ENCODE assay signal across 2 cellular contexts in genomic region chr15:91555307-91555706, GRCh38.
TF ChIP-seq lines count a peak whose summit lies in the region.

No MANE protein-coding gene starts in this region.

TF ChIP-seq in HepG2, 621 proteins besides CTCF, POLR2A, EP300 and RAD21 (continued from another document):
- TF ChIP-seq, protein P1, sequence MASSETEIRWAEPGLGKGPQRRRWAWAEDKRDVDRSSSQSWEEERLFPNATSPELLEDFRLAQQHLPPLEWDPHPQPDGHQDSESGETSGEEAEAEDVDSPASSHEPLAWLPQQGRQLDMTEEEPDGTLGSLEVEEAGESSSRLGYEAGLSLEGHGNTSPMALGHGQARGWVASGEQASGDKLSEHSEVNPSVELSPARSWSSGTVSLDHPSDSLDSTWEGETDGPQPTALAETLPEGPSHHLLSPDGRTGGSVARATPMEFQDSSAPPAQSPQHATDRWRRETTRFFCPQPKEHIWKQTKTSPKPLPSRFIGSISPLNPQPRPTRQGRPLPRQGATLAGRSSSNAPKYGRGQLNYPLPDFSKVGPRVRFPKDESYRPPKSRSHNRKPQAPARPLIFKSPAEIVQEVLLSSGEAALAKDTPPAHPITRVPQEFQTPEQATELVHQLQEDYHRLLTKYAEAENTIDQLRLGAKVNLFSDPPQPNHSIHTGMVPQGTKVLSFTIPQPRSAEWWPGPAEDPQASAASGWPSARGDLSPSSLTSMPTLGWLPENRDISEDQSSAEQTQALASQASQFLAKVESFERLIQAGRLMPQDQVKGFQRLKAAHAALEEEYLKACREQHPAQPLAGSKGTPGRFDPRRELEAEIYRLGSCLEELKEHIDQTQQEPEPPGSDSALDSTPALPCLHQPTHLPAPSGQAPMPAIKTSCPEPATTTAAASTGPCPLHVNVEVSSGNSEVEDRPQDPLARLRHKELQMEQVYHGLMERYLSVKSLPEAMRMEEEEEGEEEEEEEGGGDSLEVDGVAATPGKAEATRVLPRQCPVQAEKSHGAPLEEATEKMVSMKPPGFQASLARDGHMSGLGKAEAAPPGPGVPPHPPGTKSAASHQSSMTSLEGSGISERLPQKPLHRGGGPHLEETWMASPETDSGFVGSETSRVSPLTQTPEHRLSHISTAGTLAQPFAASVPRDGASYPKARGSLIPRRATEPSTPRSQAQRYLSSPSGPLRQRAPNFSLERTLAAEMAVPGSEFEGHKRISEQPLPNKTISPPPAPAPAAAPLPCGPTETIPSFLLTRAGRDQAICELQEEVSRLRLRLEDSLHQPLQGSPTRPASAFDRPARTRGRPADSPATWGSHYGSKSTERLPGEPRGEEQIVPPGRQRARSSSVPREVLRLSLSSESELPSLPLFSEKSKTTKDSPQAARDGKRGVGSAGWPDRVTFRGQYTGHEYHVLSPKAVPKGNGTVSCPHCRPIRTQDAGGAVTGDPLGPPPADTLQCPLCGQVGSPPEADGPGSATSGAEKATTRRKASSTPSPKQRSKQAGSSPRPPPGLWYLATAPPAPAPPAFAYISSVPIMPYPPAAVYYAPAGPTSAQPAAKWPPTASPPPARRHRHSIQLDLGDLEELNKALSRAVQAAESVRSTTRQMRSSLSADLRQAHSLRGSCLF (CRISPR knock-in tag; IDR thresholded peaks at IDR 0.05; ENCODE audit: borderline replicate concordance), result no peak
- TF ChIP-seq ZNF792 (CRISPR knock-in tag; IDR thresholded peaks at IDR 0.05) (no peak), JUND (CRISPR knock-in tag; IDR thresholded peaks at IDR 0.05) (no peak), HNF4A (CRISPR knock-in tag; IDR thresholded peaks at IDR 0.05) (no peak)
- TF ChIP-seq, protein P2, sequence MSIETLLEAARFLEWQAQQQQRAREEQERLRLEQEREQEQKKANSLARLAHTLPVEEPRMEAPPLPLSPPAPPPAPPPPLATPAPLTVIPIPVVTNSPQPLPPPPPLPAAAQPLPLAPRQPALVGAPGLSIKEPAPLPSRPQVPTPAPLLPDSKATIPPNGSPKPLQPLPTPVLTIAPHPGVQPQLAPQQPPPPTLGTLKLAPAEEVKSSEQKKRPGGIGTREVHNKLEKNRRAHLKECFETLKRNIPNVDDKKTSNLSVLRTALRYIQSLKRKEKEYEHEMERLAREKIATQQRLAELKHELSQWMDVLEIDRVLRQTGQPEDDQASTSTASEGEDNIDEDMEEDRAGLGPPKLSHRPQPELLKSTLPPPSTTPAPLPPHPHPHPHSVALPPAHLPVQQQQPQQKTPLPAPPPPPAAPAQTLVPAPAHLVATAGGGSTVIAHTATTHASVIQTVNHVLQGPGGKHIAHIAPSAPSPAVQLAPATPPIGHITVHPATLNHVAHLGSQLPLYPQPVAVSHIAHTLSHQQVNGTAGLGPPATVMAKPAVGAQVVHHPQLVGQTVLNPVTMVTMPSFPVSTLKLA (IDR thresholded peaks at IDR 0.05), result peak; percentile 28; the same call in 1 of the 2 replicates

TF ChIP-seq in K562, 482 proteins besides CTCF, POLR2A, EP300 and RAD21 (continued from another document):
- TF ChIP-seq CEBPG (CRISPR knock-in tag; IDR thresholded peaks at IDR 0.05), result no peak
- peak in 1 of 2 experiments; percentile 82; a peak in 2 of 4 replicates for TF ChIP-seq CEBPG (tag; conservative IDR thresholded peaks at IDR 0.05 in 1 of 2, IDR thresholded peaks at IDR 0.05 in 1 of 2)
- peak; percentile 56; the same call in 1 of the 2 replicates for TF ChIP-seq ZNF175 (CRISPR knock-in tag; IDR thresholded peaks at IDR 0.05; ENCODE audit: low read depth)
- TF ChIP-seq RBM17 (IDR thresholded peaks at IDR 0.05; ENCODE audit: borderline replicate concordance, low read depth, low read length), result no peak
